6 cellular contexts compared by ENCODE assay signal in the genomic region with DNA sequence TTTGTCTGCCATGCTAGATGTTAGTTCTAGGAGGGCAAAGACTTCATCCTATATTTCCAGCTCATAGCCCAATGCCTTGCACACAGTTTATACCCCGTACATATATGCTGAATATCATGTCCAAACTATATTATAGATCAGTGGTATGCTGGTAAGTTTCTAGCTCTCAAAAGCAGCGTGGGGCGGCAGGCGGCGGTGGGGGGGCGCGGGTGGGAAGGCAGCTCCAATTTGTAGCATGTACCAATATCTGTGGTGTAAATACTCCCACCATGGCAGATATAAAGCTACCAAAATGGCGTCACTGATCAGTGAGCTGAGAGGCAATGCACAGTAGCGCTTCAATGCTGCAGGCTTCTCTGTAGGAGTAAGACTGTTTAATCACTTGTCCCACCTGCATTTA.
"Had no signal": no experiment of that assay in that cellular context is flagged by ENCODE, and none has a peak within 500 bp of the region (broad histone marks: within the 10 kb centered on the region; RNA-seq: fewer than 3 reads in every experiment).

No MANE protein-coding gene starts in this region.

- H3K9me3 Mint-ChIP-seq: IgD-negative memory B cell had no signal

- DNase-seq: IMR-90, KBM-7 had no signal

- H3K27ac ChIP-seq: HL-60 had no signal

- ATAC-seq: HepG2, K562 had no signal

- H3K27me3 Mint-ChIP-seq: IgD-negative memory B cell had no signal

- H3K4me3 Mint-ChIP-seq: IgD-negative memory B cell had no signal

- H3K27ac Mint-ChIP-seq: IgD-negative memory B cell had no signal

- H3K4me3 ChIP-seq: K562 had no signal
